In genomic region chr4:134027931-134028330, GRCh38 we compare ENCODE assay signal across 13 cellular contexts.
DNase-seq lines count a peak whose midpoint lies in the region; ATAC-seq and TF ChIP-seq lines count a peak whose summit lies in the region.
"Had no signal": no experiment of that assay in that cellular context is flagged by ENCODE, and none has a peak within 500 bp of the region (broad histone marks: within the 10 kb centered on the region; RNA-seq: fewer than 3 reads in every experiment).

No MANE protein-coding gene starts in this region.

- intact Hi-C loops in natural killer cell (cut with micrococcal nuclease), result no loop called here

- no peak overlapping the region for H3K4me3 Mint-ChIP-seq in natural killer cell
- H3K4me3 Mint-ChIP-seq: activated T-helper 1 cell treated with anti-CD3 and anti-CD28 coated beads, Interleukin-12 subunit alpha, Interleukin-12 subunit beta, Interleukin-2, Interleukin-4 antibody, amounts not matched to agents 30 ng/mL and 10 ng/mL and 1 ng/mL, durations not matched to agents 14 hours and 24 hours and 36 hours; CD4-positive, alpha-beta T cell; naive thymus-derived CD4-positive, alpha-beta T cell had no signal

- no peaks in the 10 kb centered on the region for H3K36me3 Mint-ChIP-seq in natural killer cell
- H3K36me3 Mint-ChIP-seq: naive thymus-derived CD4-positive, alpha-beta T cell had no signal

- no peaks in the 10 kb centered on the region for H3K27me3 ChIP-seq in BE2C
- no peaks in the 10 kb centered on the region for H3K27me3 ChIP-seq in adipocyte (replicated peaks; ENCODE audit: control insufficient read depth, insufficient read depth, low read length)
- H3K27me3 ChIP-seq: colonic mucosa had no signal

- no peak for TF ChIP-seq CTCF in BE2C (IDR thresholded peaks at IDR 0.05; ENCODE audit: low read depth, low read length)
- no peak for TF ChIP-seq CTCF in natural killer cell (IDR thresholded peaks at IDR 0.05)

- peaks cover 3 to 5% of the 10 kb centered on the region in 2 donors for H3K9me3 Mint-ChIP-seq in natural killer cell
- H3K9me3 Mint-ChIP-seq: activated T-helper 1 cell treated with anti-CD3 and anti-CD28 coated beads, Interleukin-12 subunit alpha, Interleukin-12 subunit beta, Interleukin-2, Interleukin-4 antibody, amounts not matched to agents 30 ng/mL and 10 ng/mL and 1 ng/mL, durations not matched to agents 14 hours and 24 hours and 36 hours had no signal

- H3K4me3 ChIP-seq in BE2C (ENCODE audit: low read depth, low read length) (no peak overlapping the region), adipocyte (ENCODE audit: low read length) (no peak overlapping the region)
- H3K4me3 ChIP-seq: colonic mucosa had no signal

- no peak overlapping the region for H3K9ac ChIP-seq in adipocyte (ENCODE audit: low read length)

- no peaks in the 10 kb centered on the region for H3K9me3 ChIP-seq in BE2C
- H3K9me3 ChIP-seq in adipocyte (ENCODE audit: control insufficient read depth, low read length), result no peaks in the 10 kb centered on the region
- H3K9me3 ChIP-seq: colonic mucosa had no signal

- ATAC-seq in HG02588 (IDR thresholded peaks at IDR 0.05; ENCODE audit: unreplicated experiment) (peak; percentile 60), GM19324 (IDR thresholded peaks at IDR 0.05; ENCODE audit: low FRiP score, unreplicated experiment) (no peak), natural killer cell (no peak)
- ATAC-seq: naive thymus-derived CD4-positive, alpha-beta T cell had no signal

- no peaks in the 10 kb centered on the region for H3K4me1 Mint-ChIP-seq in natural killer cell
- H3K4me1 Mint-ChIP-seq: naive thymus-derived CD4-positive, alpha-beta T cell had no signal

- DNase-seq in BE2C (peak; percentile 11), adipocyte (ENCODE audit: low read depth) (peak; percentile 62), foreskin melanocyte (peak; percentile 71), NCI-H524 treated with DMSO at 0.1 percent for 48 hours (lab: John Stamatoyannopoulos, UW) (no peak), natural killer cell (no peak), activated gamma-delta T cell (lab: John Stamatoyannopoulos, UW) (no peak)
- DNase-seq: CD4-positive, alpha-beta T cell; colonic mucosa; naive thymus-derived CD4-positive, alpha-beta T cell; NCI-H146 had no signal

- H3K4me1 ChIP-seq in BE2C (no peaks in the 10 kb centered on the region), adipocyte (ENCODE audit: control insufficient read depth, insufficient read depth, low read length) (no peaks in the 10 kb centered on the region)
- H3K4me1 ChIP-seq: colonic mucosa had no signal

- H3K27me3 Mint-ChIP-seq in natural killer cell (ENCODE audit: low read depth in 2 of 2), result no peaks in the 10 kb centered on the region
- H3K27me3 Mint-ChIP-seq: CD4-positive, alpha-beta T cell; naive thymus-derived CD4-positive, alpha-beta T cell had no signal

- no peak overlapping the region for H3K27ac Mint-ChIP-seq in natural killer cell
- H3K27ac Mint-ChIP-seq: activated T-helper 1 cell treated with anti-CD3 and anti-CD28 coated beads, Interleukin-12 subunit alpha, Interleukin-12 subunit beta, Interleukin-2, Interleukin-4 antibody, amounts not matched to agents 30 ng/mL and 10 ng/mL and 1 ng/mL, durations not matched to agents 14 hours and 24 hours and 36 hours; CD4-positive, alpha-beta T cell; naive thymus-derived CD4-positive, alpha-beta T cell had no signal

- H3K36me3 ChIP-seq in BE2C, result no peaks in the 10 kb centered on the region
- H3K36me3 ChIP-seq in adipocyte (ENCODE audit: control insufficient read depth, insufficient read depth, low read length, severe bottlenecking), result no peaks in the 10 kb centered on the region
- H3K36me3 ChIP-seq: colonic mucosa had no signal

Comparison
In these comparisons a context has a peak if more than half of its experiments do, and no peak if none do; other contexts are left out.
1. DNase-seq: peak in BE2C (single experiment), adipocyte (single experiment) and foreskin melanocyte (single experiment); none in NCI-H524 treated with DMSO at 0.1 percent for 48 hours (single experiment), natural killer cell (single experiment) and activated gamma-delta T cell (single experiment).